In the genomic region with DNA sequence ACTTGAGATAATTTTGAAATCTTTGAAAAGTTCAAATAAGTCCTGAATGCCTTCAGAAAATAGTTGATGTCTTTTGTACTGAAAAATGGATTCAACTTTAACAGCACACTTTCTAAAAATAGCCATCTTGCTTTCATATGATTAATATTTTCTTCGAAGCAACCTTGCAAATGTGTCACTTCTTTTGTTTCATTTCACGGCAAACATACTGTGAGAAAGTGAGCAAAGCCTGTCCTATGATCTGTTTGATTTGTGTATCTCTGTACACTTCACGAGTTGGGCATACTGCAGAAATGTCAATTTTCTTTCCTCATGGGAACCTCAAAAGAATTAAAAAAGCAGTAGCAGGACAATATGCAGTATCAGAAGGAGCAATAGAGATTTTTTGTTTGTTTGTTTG, we compare ENCODE assay signal across 26 cellular contexts.
"Had no signal": no experiment of that assay in that cellular context is flagged by ENCODE, and none has a peak within 500 bp of the region (broad histone marks: within the 10 kb centered on the region; RNA-seq: fewer than 3 reads in every experiment).

No MANE protein-coding gene starts in this region.

- H3K36me3 ChIP-seq: adrenal gland, ascending aorta, spleen, upper lobe of left lung had no signal

- H3K27me3 Mint-ChIP-seq: activated B cell treated with CpG ODN at 0.5 μM for 24 hours; activated CD4-positive, alpha-beta T cell treated with anti-CD3 and anti-CD28 coated beads for 36 hours; activated naive CD8-positive, alpha-beta T cell had no signal

- H3K9me3 Mint-ChIP-seq: activated B cell treated with CpG ODN at 0.5 μM for 24 hours; activated T-cell treated with anti-CD3 and anti-CD28 coated beads, Interleukin-2, amount 50 U/mL, for 4 hours; activated T-helper 2 cell treated with anti-CD3 and anti-CD28 coated beads, Interferon-gamma antibody, Interleukin-2, Interleukin-4, amounts not matched to agents 10 μg/mL and 5 μg/mL and 100 μg/mL, durations not matched to agents 14 hours and 24 hours and 36 hours; nephron progenitor cell; T-helper 1 cell treated with Interleukin-12 subunit alpha and Interleukin-12 subunit beta and Interleukin-4 antibody, amounts not matched to agents 30 μg/mL and 1 μg/mL, for 36 hours had no signal

- ATAC-seq: activated CD4-positive, alpha-beta T cell treated with anti-CD3 and anti-CD28 coated beads for 36 hours; activated T-cell treated with anti-CD3 and anti-CD28 coated beads, Interleukin-2, amount 50 U/mL, for 4 hours; left ventricle myocardium superior; sciatic nerve had no signal

- H3K4me1 Mint-ChIP-seq: activated B cell treated with CpG ODN at 0.5 μM for 24 hours; activated CD4-positive, alpha-beta T cell treated with anti-CD3 and anti-CD28 coated beads for 36 hours; immature natural killer cell; nephron progenitor cell had no signal

- H3K4me1 ChIP-seq: adrenal gland, spleen, testis, upper lobe of left lung had no signal

- H3K27ac Mint-ChIP-seq: activated B cell treated with CpG ODN at 0.5 μM for 24 hours; activated CD4-positive, alpha-beta T cell treated with anti-CD3 and anti-CD28 coated beads for 36 hours; activated naive CD8-positive, alpha-beta T cell; activated T-helper 2 cell treated with anti-CD3 and anti-CD28 coated beads, Interferon-gamma antibody, Interleukin-2, Interleukin-4, amounts not matched to agents 10 μg/mL and 5 μg/mL and 100 μg/mL, durations not matched to agents 14 hours and 24 hours and 36 hours; immature natural killer cell; nephron progenitor cell; T-helper 1 cell treated with Interleukin-12 subunit alpha and Interleukin-12 subunit beta and Interleukin-4 antibody, amounts not matched to agents 30 μg/mL and 1 μg/mL, for 36 hours had no signal

- H3K36me3 Mint-ChIP-seq: activated naive CD8-positive, alpha-beta T cell; immature natural killer cell had no signal

- H3K4me3 ChIP-seq: adrenal gland, ascending aorta, spleen, testis, upper lobe of left lung had no signal

- H3K27me3 ChIP-seq: adrenal gland, ascending aorta, spleen, testis, upper lobe of left lung had no signal

- H3K27ac ChIP-seq: adrenal gland, ascending aorta, epithelial cell of prostate, spleen, testis, upper lobe of left lung had no signal

- H3K9me3 ChIP-seq: adrenal gland, ascending aorta, spleen, testis, upper lobe of left lung had no signal

- H3K4me3 Mint-ChIP-seq: activated B cell treated with CpG ODN at 0.5 μM for 24 hours; activated CD4-positive, alpha-beta T cell treated with anti-CD3 and anti-CD28 coated beads for 36 hours; activated naive CD8-positive, alpha-beta T cell; activated T-cell treated with anti-CD3 and anti-CD28 coated beads, Interleukin-2, amount 50 U/mL, for 4 hours; immature natural killer cell; nephron progenitor cell; T-helper 1 cell treated with Interleukin-12 subunit alpha and Interleukin-12 subunit beta and Interleukin-4 antibody, amounts not matched to agents 30 μg/mL and 1 μg/mL, for 36 hours had no signal

- DNase-seq: activated B cell treated with CpG ODN at 0.5 μM for 24 hours; activated CD4-positive, alpha-beta T cell treated with anti-CD3 and anti-CD28 coated beads for 36 hours; activated CD4-positive, alpha-beta T cell treated with anti-CD3 and anti-CD28 coated beads, Interleukin-2, amount 50 U/mL, for 4 hours; activated CD8-positive, alpha-beta memory T cell treated with anti-CD3 and anti-CD28 coated beads, Interleukin-2, amount 50 U/mL, for 48 hours; activated naive CD4-positive, alpha-beta T cell; activated T-cell treated with anti-CD3 and anti-CD28 coated beads, Interleukin-2, amount 50 U/mL, for 4 hours; adrenal gland; cortex of kidney; foreskin fibroblast; immature natural killer cell; left ventricle myocardium superior; occipital lobe; posterior cingulate gyrus; spleen; stimulated activated CD4-positive, alpha-beta T cell treated with anti-CD3 and anti-CD28 coated beads, Interleukin-4, amount 100 ng/mL, for 1 hour; stimulated activated naive CD4-positive, alpha-beta T cell; T1000; testis; upper lobe of left lung had no signal
